8 cellular contexts compared by ENCODE assay signal in the genomic region with DNA sequence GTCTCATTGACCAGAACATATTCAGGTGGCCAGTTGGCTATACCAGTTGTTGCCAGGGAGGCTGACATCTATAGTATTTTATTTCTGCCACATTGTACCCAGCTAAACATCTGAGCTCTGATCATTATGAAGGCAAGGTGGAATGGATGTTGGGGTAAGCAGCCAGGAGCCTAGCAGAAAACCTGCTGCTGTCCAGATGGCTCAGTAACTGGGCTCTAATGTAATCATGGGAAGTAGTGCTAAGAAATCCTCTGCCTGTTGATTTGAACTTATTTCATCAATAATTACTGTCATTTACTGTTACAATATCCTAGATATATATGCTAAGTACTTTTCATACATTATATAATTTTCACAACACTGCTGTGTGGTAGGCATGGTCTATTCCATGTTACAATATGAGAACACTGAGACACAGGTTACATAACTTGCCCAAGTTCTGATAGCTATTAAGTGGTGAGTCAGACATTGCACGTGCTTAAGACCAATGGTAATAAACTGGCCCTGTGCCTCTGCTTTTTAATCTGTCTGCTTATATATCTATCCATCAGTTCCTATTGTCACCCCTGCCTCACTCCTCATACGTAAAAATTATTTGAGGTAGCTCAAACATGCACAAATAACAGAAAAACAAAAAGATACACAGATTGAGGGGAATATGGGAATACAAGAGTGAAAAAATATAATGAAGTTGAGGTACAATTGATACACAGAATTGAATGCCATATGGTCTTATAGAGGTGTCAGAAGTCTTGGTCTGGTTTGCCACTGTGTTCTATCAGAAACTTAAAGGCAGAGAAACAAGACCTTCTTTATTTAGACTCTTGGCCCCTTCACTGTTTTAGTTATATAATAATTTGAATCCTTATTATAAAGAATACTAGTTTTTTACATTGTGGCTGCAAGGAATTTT. TPM values are rescaled to one million over a fixed set of nuclear protein-coding genes. Genes with fewer than 3 reads are reported as not detected.
A peak's percentile ranks its signal among the peaks of the same experiment; 100 is the strongest.
DNase-seq lines count a peak whose midpoint lies in the region; ATAC-seq and TF ChIP-seq lines count a peak whose summit lies in the region.

No MANE protein-coding gene starts in this region.

- H3K9me3 ChIP-seq in Panc1 (ENCODE audit: control insufficient read depth, insufficient read depth, low read depth, low read length) = no peaks in the 10 kb centered on the region

- H3K4me1 ChIP-seq in Panc1 (ENCODE audit: control insufficient read depth, insufficient read depth, low read length) = peaks cover 35% of the 10 kb centered on the region

- H3K27ac ChIP-seq in Panc1 (ENCODE audit: low read length) = peak overlapping the region; percentile 65

- H3K27me3 ChIP-seq in Panc1 (ENCODE audit: control insufficient read depth, insufficient read depth, low read length) = no peaks in the 10 kb centered on the region

- intact Hi-C loops in Panc1 (cut with micrococcal nuclease; ENCODE audit: unreplicated experiment) = no loop called here
- intact Hi-C loops in activated CD8-positive, alpha-beta T cell treated with anti-CD3 and anti-CD28 coated beads for 36 hours (cut with micrococcal nuclease) = no loop called here

- H3K36me3 ChIP-seq in Panc1 (ENCODE audit: control insufficient read depth, insufficient read depth, low read length) = peaks cover 9% of the 10 kb centered on the region

- BruUV-seq in Panc1 (replicated peaks; lab: Mats Ljungman, UMichigan) = no TSS peak

- ATAC-seq in GM21723 (IDR thresholded peaks at IDR 0.05; ENCODE audit: unreplicated experiment) (peak; percentile 60), Panc1 (peak; percentile 47; the same call in 1 of the 2 replicates), GM19397 (IDR thresholded peaks at IDR 0.05; ENCODE audit: unreplicated experiment) (no peak)
- ATAC-seq in activated CD8-positive, alpha-beta T cell treated with anti-CD3 and anti-CD28 coated beads for 36 hours = no peak

- H3K4me3 Mint-ChIP-seq in activated CD8-positive, alpha-beta T cell treated with anti-CD3 and anti-CD28 coated beads for 36 hours = no peak overlapping the region
- H3K4me3 Mint-ChIP-seq in nephron progenitor cell = no peak overlapping the region

- H3K4me1 Mint-ChIP-seq in activated CD8-positive, alpha-beta T cell treated with anti-CD3 and anti-CD28 coated beads for 36 hours (ENCODE audit: low read depth) = peaks cover 35% of the 10 kb centered on the region
- peaks cover 13% of the 10 kb centered on the region for H3K4me1 Mint-ChIP-seq in nephron progenitor cell

- TF ChIP-seq CTCF in Panc1 (IDR thresholded peaks at IDR 0.05) (no peak), nephron progenitor cell (IDR thresholded peaks at IDR 0.05) (no peak)
- TF ChIP-seq CTCF in activated CD8-positive, alpha-beta T cell treated with anti-CD3 and anti-CD28 coated beads for 36 hours (IDR thresholded peaks at IDR 0.05) = no peak

- H3K36me3 Mint-ChIP-seq in activated CD8-positive, alpha-beta T cell treated with anti-CD3 and anti-CD28 coated beads for 36 hours (ENCODE audit: low read depth) = peaks cover 13% of the 10 kb centered on the region
- peaks cover 24% of the 10 kb centered on the region for H3K36me3 Mint-ChIP-seq in nephron progenitor cell (ENCODE audit: low read depth)

- H3K27ac Mint-ChIP-seq in activated CD8-positive, alpha-beta T cell treated with anti-CD3 and anti-CD28 coated beads for 36 hours = no peak overlapping the region
- H3K27ac Mint-ChIP-seq in nephron progenitor cell = no peak overlapping the region

- peak; percentile 38 for DNase-seq in AG08395 (ENCODE audit: low spot score)
- no peak for DNase-seq in Panc1 (ENCODE audit: low read depth, low spot score)
- DNase-seq in glomerular visceral epithelial cell (ENCODE audit: extremely low spot score) = peak; percentile 33
- DNase-seq in activated CD8-positive, alpha-beta T cell treated with anti-CD3 and anti-CD28 coated beads for 36 hours = no peak
- DNase-seq in nephron progenitor cell = no peak
- no peak for DNase-seq in activated CD8-positive, alpha-beta memory T cell treated with anti-CD3 and anti-CD28 coated beads for 24 hours

- POLR2A ChIA-PET in Panc1 (lab: Charles Lee) = interaction anchor here (1.3 kb wide), 1 partner anchor 71 kb away, joined by 3 read pairs; no protein-coding TSS in a partner anchor
- POLR2A ChIA-PET in activated CD8-positive, alpha-beta T cell treated with anti-CD3 and anti-CD28 coated beads for 36 hours (lab: Charles Lee) = interaction anchor here (0.9 to 2.3 kb wide), 3 partner anchors 20 to 356 kb away, joined by 3 to 7 read pairs (median 3); no protein-coding TSS in a partner anchor

- CTCF ChIA-PET in Panc1 (lab: Charles Lee) = no interaction called here
- CTCF ChIA-PET in activated CD8-positive, alpha-beta T cell treated with anti-CD3 and anti-CD28 coated beads for 36 hours (lab: Charles Lee) = interaction anchor here (0.9 to 11.9 kb wide), 3 partner anchors 83 to 119 kb away, joined by 3 to 201 read pairs (median 20); no protein-coding TSS in a partner anchor

- H3K4me3 ChIP-seq in Panc1 (ENCODE audit: low read depth in 2 of 2, low read length in 2 of 2) = no peak overlapping the region

- no peaks in the 10 kb centered on the region for H3K27me3 Mint-ChIP-seq in activated CD8-positive, alpha-beta T cell treated with anti-CD3 and anti-CD28 coated beads for 36 hours
- no peaks in the 10 kb centered on the region for H3K27me3 Mint-ChIP-seq in nephron progenitor cell (ENCODE audit: low read depth, poor library complexity)

- in situ Hi-C loops in Panc1 (cut with HindIII; ENCODE audit: low pct_unique_long_range_greater_than_20kb, low sequenced_read_pairs) = no loop called here

- no peaks in the 10 kb centered on the region for H3K9me3 Mint-ChIP-seq in activated CD8-positive, alpha-beta T cell treated with anti-CD3 and anti-CD28 coated beads for 36 hours
- H3K9me3 Mint-ChIP-seq in nephron progenitor cell = no peaks in the 10 kb centered on the region

RNA-seq across cellular contexts. Expression of gene TBPL1, which starts 25.2 kb away (rescaled TPM):
- total RNA-seq in Panc1 (2021; ENCODE audit: unreplicated experiment) = 39.7 TPM
- 33.8 TPM for polyA plus RNA-seq in Panc1 (2012; ENCODE audit: insufficient read length)
- total RNA-seq in activated CD8-positive, alpha-beta T cell treated with anti-CD3 and anti-CD28 coated beads for 36 hours = 10 to 100 TPM; 30.9 to 37.8 TPM

Comparison
In these comparisons a context has a peak if more than half of its experiments do, and no peak if none do; other contexts are left out.
1. DNase-seq: peak in AG08395 (single experiment) and glomerular visceral epithelial cell (single experiment); none in Panc1 (single experiment), activated CD8-positive, alpha-beta T cell treated with anti-CD3 and anti-CD28 coated beads for 36 hours (single experiment), nephron progenitor cell (single experiment) and activated CD8-positive, alpha-beta memory T cell treated with anti-CD3 and anti-CD28 coated beads for 24 hours (single experiment).
2. ATAC-seq: peak in GM21723 (single experiment) and Panc1 (single experiment); none in activated CD8-positive, alpha-beta T cell treated with anti-CD3 and anti-CD28 coated beads for 36 hours (single experiment) and GM19397 (single experiment).